Comparison of ENCODE assay signal across 1 cellular context in the genomic region with DNA sequence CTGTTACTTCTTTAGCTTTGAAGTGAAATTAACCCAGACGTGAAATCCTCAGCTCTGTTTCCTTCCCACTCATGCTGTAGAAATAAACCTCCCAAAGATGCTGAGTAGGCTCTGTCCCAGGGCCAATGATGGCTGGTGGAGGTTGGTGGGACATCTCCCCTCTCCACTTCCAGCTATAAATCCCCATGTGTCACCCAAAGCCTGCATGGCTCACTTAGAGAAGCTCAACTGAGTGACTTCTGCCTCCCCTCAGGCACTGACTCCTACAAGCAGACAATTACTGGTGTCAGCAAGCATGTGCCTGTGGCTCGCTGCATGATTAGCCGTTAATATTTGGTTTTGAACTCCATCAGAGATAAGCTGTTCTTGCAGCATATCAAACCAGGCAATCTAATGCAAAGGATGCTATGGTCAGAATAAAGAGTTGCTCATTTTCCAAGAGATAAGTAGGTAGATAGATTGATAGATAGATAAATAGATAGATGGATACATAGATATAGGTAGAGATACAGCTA.
TF ChIP-seq lines count a peak whose summit lies in the region.

No MANE protein-coding gene starts in this region.

TF ChIP-seq in H1, 55 proteins besides CTCF, POLR2A, EP300 and RAD21 (continued from another document):
- no peak for TF ChIP-seq TAF1 (IDR thresholded peaks at IDR 0.05; ENCODE audit: low read depth, low read length)
- no peak for TF ChIP-seq GABPA (IDR thresholded peaks at IDR 0.05; ENCODE audit: borderline replicate concordance, insufficient read depth, low read length)
- no peak for TF ChIP-seq RNF2 (IDR thresholded peaks at IDR 0.05; ENCODE audit: borderline replicate concordance, low read depth, low read length, missing control alignments, poor library complexity, severe bottlenecking)
- TF ChIP-seq CHD1 (IDR thresholded peaks at IDR 0.05; ENCODE audit: low read depth, low read length), result no peak
- no peak for TF ChIP-seq BRCA1 (IDR thresholded peaks at IDR 0.05; ENCODE audit: low read depth, low read length)
- no peak for TF ChIP-seq ZNF274 (IDR thresholded peaks at IDR 0.05; ENCODE audit: borderline replicate concordance, extremely low read depth, low read length)
- TF ChIP-seq TEAD4 (IDR thresholded peaks at IDR 0.05; ENCODE audit: low read depth, low read length), result no peak
- no peak for TF ChIP-seq EZH2 (IDR thresholded peaks at IDR 0.05; ENCODE audit: low read depth, low read length, severe bottlenecking)
- no peak for TF ChIP-seq SIN3A (conservative IDR thresholded peaks at IDR 0.05 in 1 of 2, IDR thresholded peaks at IDR 0.05 in 1 of 2; ENCODE audit: low read depth in 1 of 2, low read length in 2 of 2)
- no peak for TF ChIP-seq CBX5 (IDR thresholded peaks at IDR 0.05; ENCODE audit: low read depth, low read length)
- TF ChIP-seq USF2 (IDR thresholded peaks at IDR 0.05; ENCODE audit: low read length), result no peak
